ENCODE assay signal across 8 cellular contexts in the genomic region with DNA sequence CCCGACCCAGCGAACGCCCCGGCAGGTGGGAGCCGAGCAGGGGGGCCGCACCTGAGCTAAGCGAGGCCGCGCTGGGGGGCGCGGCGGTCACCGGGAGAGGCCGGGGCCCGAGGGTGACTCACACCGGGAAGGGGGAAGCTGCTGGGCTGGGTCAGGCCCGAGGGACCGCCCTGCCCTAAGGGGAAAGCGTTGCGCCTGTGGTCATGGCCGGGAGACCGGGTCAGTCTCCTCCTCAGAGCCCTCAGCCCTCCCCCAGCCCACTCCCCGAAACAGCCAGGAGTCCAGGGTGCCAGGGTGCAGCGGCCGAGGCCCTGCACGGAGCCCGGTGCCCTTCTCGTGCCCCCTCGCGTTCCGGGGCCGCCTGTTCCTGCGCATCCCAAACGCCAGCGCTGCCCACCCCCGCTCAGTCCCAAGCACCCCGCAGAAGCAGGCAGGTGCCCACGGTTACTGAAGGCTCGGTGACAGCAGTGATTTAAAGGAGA. TPM values are rescaled to one million over a fixed set of nuclear protein-coding genes. Genes with fewer than 3 reads are reported as not detected.
A peak's percentile ranks its signal among the peaks of the same experiment; 100 is the strongest.
DNase-seq lines count a peak whose midpoint lies in the region; ATAC-seq and TF ChIP-seq lines count a peak whose summit lies in the region.

No MANE protein-coding gene starts in this region.

- no peak for TF ChIP-seq CTCF in GM12865 (IDR thresholded peaks at IDR 0.05; ENCODE audit: insufficient read depth, low read depth, low read length, missing control alignments)
- TF ChIP-seq CTCF in chondrocyte (IDR thresholded peaks at IDR 0.05) = no peak

- H3K27ac Mint-ChIP-seq in chondrocyte (ENCODE audit: unreplicated experiment) = no peak overlapping the region

- H3K36me3 ChIP-seq in mesodermal cell (ENCODE audit: control insufficient read depth, insufficient read depth, low read length) (no peaks in the 10 kb centered on the region), SJCRH30 (no peaks in the 10 kb centered on the region)

- H3K9me3 Mint-ChIP-seq in chondrocyte (ENCODE audit: low read depth) = no peaks in the 10 kb centered on the region

- WGBS in mesodermal cell (ENCODE audit: insufficient coverage in 2 of 2), 2 experiments = 42 to 47% methylated on average over 33 to 39 of the region's 39 CpGs

- no peaks in the 10 kb centered on the region for H3K27me3 Mint-ChIP-seq in chondrocyte (ENCODE audit: low read depth)

- H3K36me3 Mint-ChIP-seq in chondrocyte (ENCODE audit: low read depth) = no peaks in the 10 kb centered on the region

- H3K9me3 ChIP-seq in mesodermal cell (ENCODE audit: control insufficient read depth, low read length) (no peaks in the 10 kb centered on the region), SJCRH30 (replicated peaks) (no peaks in the 10 kb centered on the region)

- ATAC-seq in HG03565 (IDR thresholded peaks at IDR 0.05; ENCODE audit: unreplicated experiment) = peak; percentile 1

- H3K4me1 ChIP-seq in mesodermal cell (ENCODE audit: control insufficient read depth, insufficient read depth, low read length, poor library complexity, severe bottlenecking) = peaks cover 14% of the 10 kb centered on the region
- H3K4me1 ChIP-seq in SJCRH30 = peaks cover 11% of the 10 kb centered on the region

- H3K4me1 Mint-ChIP-seq in chondrocyte (ENCODE audit: low read depth) = peaks cover 18% of the 10 kb centered on the region

- H3K27me3 ChIP-seq in SJCRH30 = no peaks in the 10 kb centered on the region; the same call in 1 of the 2 replicates

- DNase-seq in GM12865 (ENCODE audit: low read depth) (no peak), chondrocyte (ENCODE audit: low spot score) (peak; percentile 89), NCI-H748 (lab: John Stamatoyannopoulos, UW; ENCODE audit: unreplicated experiment) (no peak), dedifferentiated amniotic fluid mesenchymal stem cell (ENCODE audit: extremely low spot score) (no peak), SJCRH30 (no peak)
- DNase-seq in activated naive CD4-positive, alpha-beta T cell treated with Interleukin-2 at 50 U/mL for 16 hours = no peak

- H3K27ac ChIP-seq in mesodermal cell (ENCODE audit: low read depth, low read length, severe bottlenecking) = no peak overlapping the region
- H3K27ac ChIP-seq in SJCRH30 = no peak overlapping the region

- H3K4me3 Mint-ChIP-seq in chondrocyte (ENCODE audit: unreplicated experiment) = no peak overlapping the region

- H3K4me3 ChIP-seq in GM12865 (ENCODE audit: low read depth, low read length) (peak overlapping the region; percentile 42), mesodermal cell (ENCODE audit: extremely low read depth, insufficient read depth, low read length, poor library complexity, severe bottlenecking) (peak overlapping the region; percentile 37), SJCRH30 (no peak overlapping the region; the same call in 1 of the 2 replicates)

RNA-seq across cellular contexts. Expression of gene NOXA1, which starts 0.7 kb away (rescaled TPM):
- 0.97 to 2.5 TPM (median 2.0 TPM) in 3 replicates for total RNA-seq in chondrocyte
- 0.85 TPM for polyA plus RNA-seq in mesodermal cell (2013, experiment 1 of 2)
- 0.40 TPM for polyA plus RNA-seq in mesodermal cell (2013, experiment 2 of 2)
- total RNA-seq in SJCRH30 (2014; rRNA removed; shearing (Covaris generic)) = not detected in 2 replicates

RNA-seq across cellular contexts. Expression of gene EXD3, which starts 0.9 kb away (rescaled TPM):
- 10.7 to 15.7 TPM (median 11.6 TPM) in 3 replicates for total RNA-seq in chondrocyte
- polyA plus RNA-seq in mesodermal cell (2013, experiment 1 of 2) = 21.2 TPM
- 15.2 TPM for polyA plus RNA-seq in mesodermal cell (2013, experiment 2 of 2)
- 1.8 and 1.9 TPM in 2 replicates for total RNA-seq in SJCRH30 (2014; rRNA removed; shearing (Covaris generic))

RNA-seq across cellular contexts. Expression of gene ENTPD8, which starts 17.3 kb away (rescaled TPM):
- 0.10 TPM in 1 of 3 replicates, not detected in the others for total RNA-seq in chondrocyte
- polyA plus RNA-seq in mesodermal cell (2013, experiment 1 of 2) = 0.18 TPM
- polyA plus RNA-seq in mesodermal cell (2013, experiment 2 of 2) = 0.25 TPM
- not detected in 2 replicates for total RNA-seq in SJCRH30 (2014; rRNA removed; shearing (Covaris generic))

RNA-seq across cellular contexts. Expression of gene NSMF, which starts 35.3 kb away (rescaled TPM):
- total RNA-seq in chondrocyte = 81.5 to 86.8 TPM (median 86.1 TPM) in 3 replicates
- 59.3 TPM for polyA plus RNA-seq in mesodermal cell (2013, experiment 1 of 2)
- 47.9 TPM for polyA plus RNA-seq in mesodermal cell (2013, experiment 2 of 2)
- 35.4 and 40.3 TPM in 2 replicates for total RNA-seq in SJCRH30 (2014; rRNA removed; shearing (Covaris generic))
